ENCODE assay signal across 13 cellular contexts in genomic region chr10:80589726-80590373, GRCh38. TPM values are rescaled to one million over a fixed set of nuclear protein-coding genes. Genes with fewer than 3 reads are reported as not detected.
DNase-seq lines count a peak whose midpoint lies in the region; ATAC-seq and TF ChIP-seq lines count a peak whose summit lies in the region.
"Had no signal": no experiment of that assay in that cellular context is flagged by ENCODE, and none has a peak within 500 bp of the region (broad histone marks: within the 10 kb centered on the region; RNA-seq: fewer than 3 reads in every experiment).

No MANE protein-coding gene starts in this region.

- H3K36me3 ChIP-seq in lower lobe of right lung, result no peaks in the 10 kb centered on the region
- H3K36me3 ChIP-seq in PC-3 (ENCODE audit: low read depth, low read length), result no peaks in the 10 kb centered on the region
- H3K36me3 ChIP-seq: tibial nerve had no signal

- H3K36me3 Mint-ChIP-seq in stimulated activated naive CD8-positive, alpha-beta T cell treated with anti-CD3 and anti-CD28 coated beads, Interleukin-15, Interleukin-2, amounts not matched to agents 100 ng/mL and 50 ng/mL, for 24 hours (ENCODE audit: low read depth), result no peaks in the 10 kb centered on the region

- no peak for DNase-seq in stimulated activated naive CD8-positive, alpha-beta T cell treated with anti-CD3 and anti-CD28 coated beads, Interleukin-15, Interleukin-2, amounts not matched to agents 100 U/mL and 50 U/mL, for 24 hours
- DNase-seq in stimulated activated naive CD8-positive, alpha-beta T cell treated with anti-CD3 and anti-CD28 coated beads, Interleukin-15, amount 100 ng/mL, for 72 hours, result no peak
- DNase-seq in lower lobe of right lung (no peak), PC-3 (no peak)
- no peak for DNase-seq in stimulated activated CD4-positive, alpha-beta T cell treated with anti-CD3 and anti-CD28 coated beads, Interleukin-2, amount 100 ng/mL, for 24 hours
- DNase-seq: central memory CD4-positive, alpha-beta T cell; left cardiac atrium; MM.1S; stimulated activated CD4-positive, alpha-beta T cell treated with anti-CD3 and anti-CD28 coated beads, Interleukin-4, amount 100 ng/mL, for 1 hour had no signal

- H3K27me3 ChIP-seq in lower lobe of right lung (ENCODE audit: low read depth) (no peaks in the 10 kb centered on the region), PC-3 (ENCODE audit: low read length) (no peaks in the 10 kb centered on the region)
- H3K27me3 ChIP-seq: tibial nerve had no signal

- no peak overlapping the region for H3K4me2 ChIP-seq in PC-3 (ENCODE audit: low read length)

- H3K79me2 ChIP-seq in PC-3 (ENCODE audit: low read length), result no peaks in the 10 kb centered on the region

- H3K4me3 Mint-ChIP-seq in stimulated activated naive CD8-positive, alpha-beta T cell treated with anti-CD3 and anti-CD28 coated beads, Interleukin-15, Interleukin-2, amounts not matched to agents 100 ng/mL and 50 ng/mL, for 24 hours, result no peak overlapping the region
- no peak overlapping the region for H3K4me3 Mint-ChIP-seq in stimulated activated naive CD8-positive, alpha-beta T cell treated with anti-CD3 and anti-CD28 coated beads, Interleukin-15, amount 100 ng/mL, for 72 hours

- H3K9me3 Mint-ChIP-seq in stimulated activated naive CD8-positive, alpha-beta T cell treated with anti-CD3 and anti-CD28 coated beads, Interleukin-15, Interleukin-2, amounts not matched to agents 100 ng/mL and 50 ng/mL, for 24 hours, result no peaks in the 10 kb centered on the region
- H3K9me3 Mint-ChIP-seq in stimulated activated naive CD8-positive, alpha-beta T cell treated with anti-CD3 and anti-CD28 coated beads, Interleukin-15, amount 100 ng/mL, for 72 hours, result no peaks in the 10 kb centered on the region

- H3K9me3 ChIP-seq in lower lobe of right lung (no peaks in the 10 kb centered on the region), PC-3 (ENCODE audit: low read length) (no peaks in the 10 kb centered on the region)
- H3K9me3 ChIP-seq: tibial nerve had no signal

- no peak overlapping the region for H2AFZ ChIP-seq in PC-3 (ENCODE audit: low read length)

- H3K4me1 Mint-ChIP-seq in stimulated activated naive CD8-positive, alpha-beta T cell treated with anti-CD3 and anti-CD28 coated beads, Interleukin-15, Interleukin-2, amounts not matched to agents 100 ng/mL and 50 ng/mL, for 24 hours (ENCODE audit: low read depth), result peaks cover 5% of the 10 kb centered on the region
- no peaks in the 10 kb centered on the region for H3K4me1 Mint-ChIP-seq in stimulated activated naive CD8-positive, alpha-beta T cell treated with anti-CD3 and anti-CD28 coated beads, Interleukin-15, amount 100 ng/mL, for 72 hours

- peak overlapping the region; percentile 2 for H3K27ac Mint-ChIP-seq in stimulated activated naive CD8-positive, alpha-beta T cell treated with anti-CD3 and anti-CD28 coated beads, Interleukin-15, Interleukin-2, amounts not matched to agents 100 ng/mL and 50 ng/mL, for 24 hours
- H3K27ac Mint-ChIP-seq in stimulated activated naive CD8-positive, alpha-beta T cell treated with anti-CD3 and anti-CD28 coated beads, Interleukin-15, amount 100 ng/mL, for 72 hours, result peak overlapping the region; percentile 35 to 59

- H3K9me2 ChIP-seq in PC-3 (replicated peaks; ENCODE audit: low read length), result no peaks in the 10 kb centered on the region

- no peak overlapping the region for H3K27ac ChIP-seq in lower lobe of right lung
- H3K27ac ChIP-seq in PC-3 (ENCODE audit: low read length), result no peak overlapping the region
- H3K27ac ChIP-seq: tibial nerve had no signal

- intact Hi-C loops in lower lobe of right lung (cut with DNase I) (no loop called here), PC-3 (cut with micrococcal nuclease) (no loop called here)

- H3K4me3 ChIP-seq in lower lobe of right lung, result no peak overlapping the region
- no peak overlapping the region for H3K4me3 ChIP-seq in PC-3 (ENCODE audit: low read length)
- H3K4me3 ChIP-seq: tibial nerve had no signal

- POLR2A ChIA-PET in PC-3 (lab: Charles Lee; ENCODE audit: unreplicated experiment), result no interaction called here

- no TSS peak for BruUV-seq in PC-3 (replicated peaks; lab: Mats Ljungman, UMichigan)

- ATAC-seq in stimulated activated naive CD8-positive, alpha-beta T cell treated with anti-CD3 and anti-CD28 coated beads, Interleukin-15, Interleukin-2, amounts not matched to agents 100 U/mL and 50 U/mL, for 24 hours, result no peak
- ATAC-seq in HG02571 (IDR thresholded peaks at IDR 0.05; ENCODE audit: unreplicated experiment) (peak; percentile 94), HG03342 (IDR thresholded peaks at IDR 0.05; ENCODE audit: unreplicated experiment) (peak; percentile 93), lower lobe of right lung (no peak), PC-3 (no peak)
- ATAC-seq in stimulated activated naive CD8-positive, alpha-beta T cell treated with anti-CD3 and anti-CD28 coated beads, Interleukin-15, amount 100 ng/mL, for 72 hours, result no peak
- ATAC-seq: left cardiac atrium had no signal

- H3K9ac ChIP-seq in PC-3 (ENCODE audit: low read length), result no peak overlapping the region

- no peak for TF ChIP-seq CTCF in lower lobe of right lung (IDR thresholded peaks at IDR 0.05)
- no peak for TF ChIP-seq CTCF in PC-3 (conservative IDR thresholded peaks at IDR 0.05; ENCODE audit: low read depth, low read length)

- H3K27me3 Mint-ChIP-seq in stimulated activated naive CD8-positive, alpha-beta T cell treated with anti-CD3 and anti-CD28 coated beads, Interleukin-15, Interleukin-2, amounts not matched to agents 100 ng/mL and 50 ng/mL, for 24 hours, result no peaks in the 10 kb centered on the region
- no peaks in the 10 kb centered on the region for H3K27me3 Mint-ChIP-seq in stimulated activated naive CD8-positive, alpha-beta T cell treated with anti-CD3 and anti-CD28 coated beads, Interleukin-15, amount 100 ng/mL, for 72 hours

- H3K4me1 ChIP-seq in lower lobe of right lung, result no peaks in the 10 kb centered on the region
- no peaks in the 10 kb centered on the region for H3K4me1 ChIP-seq in PC-3 (ENCODE audit: insufficient read depth, low read length)
- H3K4me1 ChIP-seq: tibial nerve had no signal

- H3F3A ChIP-seq in PC-3 (ENCODE audit: low read length, unreplicated experiment), result no peaks in the 10 kb centered on the region

- CTCF ChIA-PET in PC-3 (lab: Charles Lee), result no interaction called here

- H4K20me1 ChIP-seq in PC-3 (ENCODE audit: low read length), result no peaks in the 10 kb centered on the region

RNA-seq across cellular contexts. Expression of gene SH2D4B, which starts 52.1 kb away (rescaled TPM):
- total RNA-seq in lower lobe of right lung, result 1.4 TPM
- total RNA-seq in PC-3 (2014; rRNA removed), result not detected in 2 replicates
- total RNA-seq: tibial nerve had no signal

Comparison
In these comparisons a context has a peak if more than half of its experiments do, and no peak if none do; other contexts are left out.
1. ATAC-seq: peak in HG02571 (single experiment) and HG03342 (single experiment); none in stimulated activated naive CD8-positive, alpha-beta T cell treated with anti-CD3 and anti-CD28 coated beads, Interleukin-15, Interleukin-2, amounts not matched to agents 100 U/mL and 50 U/mL, for 24 hours (single experiment), stimulated activated naive CD8-positive, alpha-beta T cell treated with anti-CD3 and anti-CD28 coated beads, Interleukin-15, amount 100 ng/mL, for 72 hours (single experiment), lower lobe of right lung (0 of 2) and PC-3 (single experiment).